1 cellular context compared by ENCODE assay signal in genomic region chr7:137667633-137668387, GRCh38.
TF ChIP-seq lines count a peak whose summit lies in the region.

No MANE protein-coding gene starts in this region.

TF ChIP-seq in HEK293, 187 proteins besides CTCF, POLR2A, EP300 and RAD21 (continued from another document):
- TF ChIP-seq ZNF449 (tag by site-specific recombination; IDR thresholded peaks at IDR 0.05) (no peak), GLIS1 (tag by site-specific recombination; IDR thresholded peaks at IDR 0.05) (peak; percentile 53), ZNF596 (tag by site-specific recombination; IDR thresholded peaks at IDR 0.05) (no peak), ZNF530 (tag by site-specific recombination; IDR thresholded peaks at IDR 0.05; ENCODE audit: low read depth) (no peak), ZNF426 (tag by site-specific recombination; IDR thresholded peaks at IDR 0.05) (no peak), ZNF621 (tag by site-specific recombination; IDR thresholded peaks at IDR 0.05) (no peak), ZNF335 (tag by site-specific recombination; conservative IDR thresholded peaks at IDR 0.05) (0 out of 2 replicates have a peak, but pooled peaks have one; percentile 12), ZNF670 (tag by site-specific recombination; IDR thresholded peaks at IDR 0.05; ENCODE audit: low read depth) (no peak), KLF10 (tag by site-specific recombination; IDR thresholded peaks at IDR 0.05) (no peak)
